ENCODE assay signal across 25 cellular contexts in the genomic region with DNA sequence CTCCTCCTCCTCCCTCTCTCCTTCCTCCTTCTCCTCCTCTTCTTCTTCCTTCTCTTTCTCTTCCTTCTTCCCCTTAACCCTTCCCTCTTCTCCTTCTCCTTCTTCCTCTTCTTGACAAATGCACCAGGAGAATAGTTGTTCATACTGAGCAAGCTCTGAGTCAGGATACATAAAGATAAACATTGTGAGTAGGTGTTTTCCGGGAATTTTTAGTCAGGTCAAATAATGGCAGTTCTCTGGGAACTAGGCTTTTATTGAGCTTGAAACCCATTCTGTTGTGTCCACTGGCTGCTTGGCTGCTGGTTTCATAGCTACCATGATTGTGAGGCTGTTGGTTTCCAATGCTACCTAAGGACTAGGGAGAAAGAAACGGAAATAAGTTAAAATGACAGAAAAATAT.
DNase-seq lines count a peak whose midpoint lies in the region; ATAC-seq, FAIRE-seq and TF ChIP-seq lines count a peak whose summit lies in the region.
"Had no signal": no experiment of that assay in that cellular context is flagged by ENCODE, and none has a peak within 500 bp of the region (broad histone marks: within the 10 kb centered on the region; RNA-seq: fewer than 3 reads in every experiment).

No MANE protein-coding gene starts in this region.

- H4K5ac ChIP-seq in H1 (ENCODE audit: insufficient read length, low read depth, low read length), result no peak overlapping the region

- H2BK20ac ChIP-seq in H1 (ENCODE audit: low read length), result no peak overlapping the region

- POLR2A ChIA-PET in RWPE1 (lab: Yijun Ruan, JAX; ENCODE audit: low non-redundant PET) (no interaction called here), H1 (lab: Charles Lee; ENCODE audit: partially characterized antibody) (no interaction called here)

- H4K20me1 ChIP-seq in H1 (replicated peaks in 1 of 2; ENCODE audit: control insufficient read depth in 1 of 2, insufficient read depth in 2 of 2, low read length in 2 of 2), result no peaks in the 10 kb centered on the region

- H3K14ac ChIP-seq in H1 (ENCODE audit: insufficient read length) (no peak overlapping the region), neuronal stem cell (ENCODE audit: low read length) (no peak overlapping the region)

- no peak overlapping the region for H4K8ac ChIP-seq in H1 (ENCODE audit: extremely low read depth, insufficient read depth, low read length)
- no peak overlapping the region for H4K8ac ChIP-seq in neuronal stem cell (ENCODE audit: low read depth, low read length)

- H3K18ac ChIP-seq in H1 (ENCODE audit: extremely low read depth, low read length), result no peak overlapping the region
- H3K18ac ChIP-seq in neuronal stem cell (ENCODE audit: low read length), result no peak overlapping the region

- H3K4me2 ChIP-seq in H1 (ENCODE audit: insufficient read depth in 1 of 2, low read depth in 2 of 2, low read length in 2 of 2) (no peak overlapping the region), neuronal stem cell (ENCODE audit: insufficient read depth, low read length, poor library complexity, severe bottlenecking) (no peak overlapping the region)

- no peak overlapping the region for H3K23ac ChIP-seq in H1 (ENCODE audit: insufficient read length)
- no peak overlapping the region for H3K23ac ChIP-seq in neuronal stem cell (ENCODE audit: low read depth, low read length, poor library complexity)

- H3K56ac ChIP-seq in H1 (replicated peaks; ENCODE audit: insufficient read length, low read depth, low read length), result no peak overlapping the region

- TF ChIP-seq RAD21 in H1 (IDR thresholded peaks at IDR 0.05 in 1 of 2, conservative IDR thresholded peaks at IDR 0.05 in 1 of 2; ENCODE audit: low read depth in 2 of 2, low read length in 2 of 2), result no peak

- H3K79me2 ChIP-seq in H1 (ENCODE audit: control insufficient read depth in 1 of 2, insufficient read depth in 2 of 2, low read length in 2 of 2), result no peaks in the 10 kb centered on the region

- no peaks in the 10 kb centered on the region for H3K79me1 ChIP-seq in H1 (ENCODE audit: low read depth, low read length)
- no peaks in the 10 kb centered on the region for H3K79me1 ChIP-seq in neuronal stem cell (ENCODE audit: low read depth, low read length)

- H3K27ac ChIP-seq in RWPE1, result no peak overlapping the region
- H3K27ac ChIP-seq in H1 (ENCODE audit: low read depth, low read length), result no peak overlapping the region
- H3K27ac ChIP-seq in neuronal stem cell (replicated peaks; ENCODE audit: low read length), result no peak overlapping the region
- H3K27ac ChIP-seq: GM23248, HL-60, Peyer's patch had no signal

- TF ChIP-seq POLR2A in H1 (IDR thresholded peaks at IDR 0.05; ENCODE audit: control extremely low read depth in 1 of 2, low read depth in 2 of 2, low read length in 2 of 2) (no peak), GM18505 (IDR thresholded peaks at IDR 0.05; ENCODE audit: borderline replicate concordance, extremely low read depth, insufficient read depth, insufficient read length) (no peak)

- H3K4me3 ChIP-seq in H1 (ENCODE audit: extremely low read depth in 1 of 4, insufficient read depth in 2 of 4, low read depth in 3 of 4, low read length in 4 of 4) (no peak overlapping the region), neuronal stem cell (ENCODE audit: low read length in 2 of 2) (no peak overlapping the region)
- H3K4me3 ChIP-seq: GM12878, GM23248, HAP-1, Peyer's patch had no signal

- no peaks in the 10 kb centered on the region for H3K9me3 ChIP-seq in H1 (ENCODE audit: insufficient read depth in 2 of 2, low read depth in 1 of 2, low read length in 1 of 2)
- H3K9me3 ChIP-seq in neuronal stem cell (replicated peaks in 1 of 2; ENCODE audit: control insufficient read depth in 2 of 2, insufficient read depth in 1 of 2, low read depth in 1 of 2, low read length in 2 of 2), result no peaks in the 10 kb centered on the region
- H3K9me3 ChIP-seq: HAP-1, Peyer's patch had no signal

- DNase-seq in DMS53 (lab: John Stamatoyannopoulos, UW), result peak; percentile 71
- peak; percentile 14 for DNase-seq in RWPE1 (ENCODE audit: low spot score)
- DNase-seq in H1 (ENCODE audit: low read depth in 1 of 2, low spot score in 2 of 2), result no peak
- DNase-seq in neuronal stem cell (ENCODE audit: low spot score), result no peak
- DNase-seq in anterior cingulate cortex (lab: John Stamatoyannopoulos, UW), result no peak
- DNase-seq: AML-193; C1 segment of cervical spinal cord; CD8-positive, alpha-beta memory T cell; DMS79; GM23248; KG1; NCI-H1092 treated with DMSO at 0.1 percent for 48 hours; NCI-H1436 treated with DMSO at 0.1 percent for 48 hours; NCI-H1930; NCI-H2227 treated with DMSO at 0.1 percent for 48 hours; NCI-H510A; NCI-H748 treated with DMSO at 0.1 percent for 48 hours; Peyer's patch; Right ventricle myocardium superior had no signal

- H2BK5ac ChIP-seq in H1 (ENCODE audit: low read depth, low read length), result no peak overlapping the region
- H2BK5ac ChIP-seq in neuronal stem cell (ENCODE audit: low read length), result no peak overlapping the region

- TF ChIP-seq EP300 in H1 (IDR thresholded peaks at IDR 0.05; ENCODE audit: borderline replicate concordance in 1 of 2, low read depth in 2 of 2, low read length in 2 of 2), result no peak

- H3K27me3 ChIP-seq in H1 (replicated peaks in 1 of 4; ENCODE audit: control insufficient read depth in 3 of 4, extremely low read depth in 1 of 4, insufficient read depth in 3 of 4, low read length in 3 of 4), result no peaks in the 10 kb centered on the region
- no peaks in the 10 kb centered on the region for H3K27me3 ChIP-seq in neuronal stem cell (ENCODE audit: control insufficient read depth in 3 of 3, insufficient read depth in 3 of 3, low read depth in 1 of 3, low read length in 3 of 3)
- H3K27me3 ChIP-seq: Peyer's patch had no signal

- H2BK15ac ChIP-seq in H1 (ENCODE audit: low read length) (no peak overlapping the region), neuronal stem cell (ENCODE audit: low read length) (no peak overlapping the region)

- CTCF ChIA-PET in RWPE1 (lab: Yijun Ruan, JAX), result interaction anchor here (0.7 kb wide), 2 partner anchors 39 to 197 kb away, joined by 3 to 4 read pairs; no protein-coding TSS in a partner anchor
- CTCF ChIA-PET in H1 (lab: Charles Lee; ENCODE audit: partially characterized antibody), result no interaction called here

- no peaks in the 10 kb centered on the region for H3K23me2 ChIP-seq in H1 (ENCODE audit: low read depth, low read length)

- no peak overlapping the region for H2BK12ac ChIP-seq in H1 (ENCODE audit: low read depth, low read length)
- H2BK12ac ChIP-seq in neuronal stem cell (ENCODE audit: low read length), result no peak overlapping the region

- no peak for ATAC-seq in HG03108 (IDR thresholded peaks at IDR 0.05; ENCODE audit: unreplicated experiment)
- no peak for ATAC-seq in GM18505 (IDR thresholded peaks at IDR 0.05; ENCODE audit: unreplicated experiment)
- ATAC-seq: GM12878 had no signal

- H3K4me1 ChIP-seq in H1 (replicated peaks in 1 of 4; ENCODE audit: control insufficient read depth in 3 of 4, insufficient read depth in 4 of 4, low read length in 3 of 4) (no peaks in the 10 kb centered on the region), neuronal stem cell (ENCODE audit: control insufficient read depth in 2 of 2, insufficient read depth in 1 of 2, low read depth in 1 of 2, low read length in 2 of 2) (no peaks in the 10 kb centered on the region)
- H3K4me1 ChIP-seq: HAP-1, Peyer's patch had no signal

- H3K36me3 ChIP-seq in H1 (ENCODE audit: control insufficient read depth in 2 of 4, insufficient read depth in 4 of 4, low read length in 3 of 4), result no peaks in the 10 kb centered on the region
- H3K36me3 ChIP-seq in neuronal stem cell (replicated peaks in 1 of 2; ENCODE audit: control insufficient read depth in 2 of 2, insufficient read depth in 2 of 2, low read length in 2 of 2), result no peaks in the 10 kb centered on the region
- H3K36me3 ChIP-seq: HAP-1, Peyer's patch had no signal

- no peak overlapping the region for H4K91ac ChIP-seq in H1 (replicated peaks; ENCODE audit: insufficient read length, low read length)
- no peak overlapping the region for H4K91ac ChIP-seq in neuronal stem cell (ENCODE audit: low read depth, low read length, poor library complexity)

- no peak for FAIRE-seq in H1 (lab: Jason Lieb, UNC)
- FAIRE-seq: D721Med, GM12878 had no signal

- 88% methylated on average over 2 of the region's 2 CpGs; no CpG with 5 or more reads in 1 of the 2 experiments for WGBS in H1 (ENCODE audit: extremely low coverage in 1 of 2, insufficient coverage in 1 of 2, insufficient read length in 1 of 2, insufficient replicate concordance in 2 of 2, low coverage in 1 of 2, low lambda C conversion rate in 2 of 2, missing lambda C conversion rate in 1 of 2), 2 experiments
- no CpG with 5 or more reads among the region's 2 CpGs for WGBS in neuronal stem cell (ENCODE audit: extremely low coverage in 2 of 2, insufficient read length in 2 of 2, insufficient replicate concordance in 1 of 2), 2 donors

- no peak overlapping the region for H3K4ac ChIP-seq in H1 (replicated peaks; ENCODE audit: insufficient read length, low read depth, low read length)
- no peak overlapping the region for H3K4ac ChIP-seq in neuronal stem cell (ENCODE audit: low read length)

- H2AFZ ChIP-seq in H1 (ENCODE audit: low read length) (peak overlapping the region; percentile 29; the same call in 1 of the 2 replicates), neuronal stem cell (ENCODE audit: low read length) (peak overlapping the region; percentile 22)
- H2AFZ ChIP-seq: GM23248 had no signal

- no peak overlapping the region for H2AK5ac ChIP-seq in H1 (ENCODE audit: low read depth, low read length)
- no peak overlapping the region for H2AK5ac ChIP-seq in neuronal stem cell (ENCODE audit: low read depth, low read length)

- H3K9ac ChIP-seq in H1 (replicated peaks in 1 of 4; ENCODE audit: extremely low read depth in 1 of 4, low read depth in 3 of 4, low read length in 3 of 4), result no peak overlapping the region
- no peak overlapping the region for H3K9ac ChIP-seq in neuronal stem cell (ENCODE audit: low read depth, low read length, poor library complexity)
- H3K9ac ChIP-seq: GM23248 had no signal

- H2BK120ac ChIP-seq in H1 (replicated peaks; ENCODE audit: low read depth, low read length) (no peak overlapping the region), neuronal stem cell (ENCODE audit: low read depth, low read length) (no peak overlapping the region)

- TF ChIP-seq CTCF in RWPE1 (conservative IDR thresholded peaks at IDR 0.05; ENCODE audit: low read depth), result no peak
- TF ChIP-seq CTCF in H1 (IDR thresholded peaks at IDR 0.05; ENCODE audit: control extremely low read depth in 1 of 3, insufficient read depth in 1 of 3, low read depth in 1 of 3, low read length in 3 of 3), result no peak

TF ChIP-seq in H1, 55 proteins besides CTCF, POLR2A, EP300 and RAD21 (continues in another document):
- TF ChIP-seq CTBP2 (IDR thresholded peaks at IDR 0.05; ENCODE audit: borderline replicate concordance, insufficient read depth, insufficient read length, low read length), result no peak

Comparison
In these comparisons a context has a peak if more than half of its experiments do, and no peak if none do; other contexts are left out.
1. DNase-seq: peak in DMS53 (single experiment) and RWPE1 (single experiment); none in H1 (0 of 2), neuronal stem cell (single experiment) and anterior cingulate cortex (0 of 58).